ENCODE assay signal across 11 cellular contexts in the genomic region with DNA sequence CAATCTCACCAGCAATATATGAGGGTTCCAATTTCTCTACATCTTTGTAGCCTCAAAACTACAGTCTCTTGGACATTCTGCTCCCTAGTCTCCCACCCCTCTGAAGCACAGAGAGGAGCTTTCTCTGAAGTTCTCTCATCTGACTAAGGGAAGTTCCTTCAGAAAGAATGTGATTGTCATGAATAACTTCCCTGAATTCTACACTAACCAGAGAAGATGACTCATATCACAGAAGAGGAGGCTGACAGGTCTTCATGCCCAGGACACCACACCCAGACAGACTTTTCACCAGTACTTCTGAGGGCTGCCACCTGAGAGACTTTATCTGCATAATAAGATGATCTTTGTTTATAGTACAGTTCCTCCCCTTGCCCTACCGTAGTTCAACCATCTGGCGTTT. TPM values are rescaled to one million over a fixed set of nuclear protein-coding genes. Genes with fewer than 3 reads are reported as not detected.
A peak's percentile ranks its signal among the peaks of the same experiment; 100 is the strongest.
DNase-seq lines count a peak whose midpoint lies in the region; ATAC-seq and TF ChIP-seq lines count a peak whose summit lies in the region.
"Had no signal": no experiment of that assay in that cellular context is flagged by ENCODE, and none has a peak within 500 bp of the region (broad histone marks: within the 10 kb centered on the region; RNA-seq: fewer than 3 reads in every experiment).

No MANE protein-coding gene starts in this region.

- peaks cover 0 to 8% of the 10 kb centered on the region in 2 donors for H3K9me3 ChIP-seq in right atrium auricular region
- H3K9me3 ChIP-seq in PC-3 (ENCODE audit: low read length), result no peaks in the 10 kb centered on the region
- H3K9me3 ChIP-seq in esophagus squamous epithelium, result peaks cover 0 to 9% (median 0%) of the 10 kb centered on the region in 3 donors
- peaks cover 11% of the 10 kb centered on the region for H3K9me3 ChIP-seq in BE2C

- TF ChIP-seq CTCF in right atrium auricular region (IDR thresholded peaks at IDR 0.05) (no peak), PC-3 (conservative IDR thresholded peaks at IDR 0.05; ENCODE audit: low read depth, low read length) (no peak), esophagus squamous epithelium (IDR thresholded peaks at IDR 0.05) (no peak), BE2C (IDR thresholded peaks at IDR 0.05; ENCODE audit: low read depth, low read length) (no peak)

- 36 to 38% methylated on average over 2 of the region's 2 CpGs for WGBS in esophagus squamous epithelium, 2 donors

- DNase-seq in left ventricle myocardium superior (no peak), right atrium auricular region (ENCODE audit: low spot score) (no peak), PC-3 (peak; percentile 81), esophagus squamous epithelium (lab: John Stamatoyannopoulos, UW) (no peak), T-helper 9 cell (no peak), BE2C (no peak)
- DNase-seq: activated CD8-positive, alpha-beta memory T cell treated with anti-CD3 and anti-CD28 coated beads, Interleukin-2, amount 50 U/mL, for 4 hours; NCI-H2081; stimulated activated naive CD8-positive, alpha-beta T cell treated with anti-CD3 and anti-CD28 coated beads, Interleukin-15, amount 100 ng/mL, for 72 hours had no signal

- H3K27me3 ChIP-seq in right atrium auricular region, result no peaks in the 10 kb centered on the region
- no peaks in the 10 kb centered on the region for H3K27me3 ChIP-seq in PC-3 (ENCODE audit: low read length)
- H3K27me3 ChIP-seq in esophagus squamous epithelium, result no peaks in the 10 kb centered on the region
- no peaks in the 10 kb centered on the region for H3K27me3 ChIP-seq in BE2C

- H4K20me1 ChIP-seq in PC-3 (ENCODE audit: low read length), result no peaks in the 10 kb centered on the region

- CTCF ChIA-PET in PC-3 (lab: Charles Lee), result no interaction called here

- ATAC-seq in left ventricle myocardium superior, result peak; percentile 46
- peak; percentile 100 for ATAC-seq in PC-3
- no peak for ATAC-seq in HG03442 (IDR thresholded peaks at IDR 0.05; ENCODE audit: unreplicated experiment)
- no peak for ATAC-seq in HG02938 (IDR thresholded peaks at IDR 0.05; ENCODE audit: unreplicated experiment)
- ATAC-seq: stimulated activated naive CD8-positive, alpha-beta T cell treated with anti-CD3 and anti-CD28 coated beads, Interleukin-15, amount 100 ng/mL, for 72 hours had no signal

- POLR2A ChIA-PET in PC-3 (lab: Charles Lee; ENCODE audit: unreplicated experiment), result no interaction called here

- BruUV-seq in PC-3 (replicated peaks; lab: Mats Ljungman, UMichigan), result no TSS peak

- H3F3A ChIP-seq in PC-3 (ENCODE audit: low read length, unreplicated experiment), result no peaks in the 10 kb centered on the region

- no peaks in the 10 kb centered on the region for H3K79me2 ChIP-seq in PC-3 (ENCODE audit: low read length)

- H2AFZ ChIP-seq in PC-3 (ENCODE audit: low read length), result no peak overlapping the region

- H3K27ac ChIP-seq in right atrium auricular region (no peak overlapping the region), PC-3 (ENCODE audit: low read length) (peak overlapping the region; percentile 24; the same call in 1 of the 2 replicates), esophagus squamous epithelium (peak overlapping the region in 3 of 4 donors; percentile 4 to 55 (median 35))

- intact Hi-C loops in left ventricle myocardium superior (cut with micrococcal nuclease), result no loop called here
- intact Hi-C loops in PC-3 (cut with micrococcal nuclease), result loop anchor here (5.0 kb wide), 1 partner anchor 130 kb away; no protein-coding TSS in a partner anchor
- intact Hi-C loops in esophagus squamous epithelium (cut with DNase I), result no loop called here

- peak overlapping the region; percentile 32 for H3K4me2 ChIP-seq in PC-3 (ENCODE audit: low read length)

- no peak for TF ChIP-seq POLR2A in esophagus squamous epithelium (IDR thresholded peaks at IDR 0.05)

- H3K4me3 ChIP-seq in right atrium auricular region (no peak overlapping the region), PC-3 (ENCODE audit: low read length) (no peak overlapping the region), esophagus squamous epithelium (no peak overlapping the region), BE2C (ENCODE audit: low read depth, low read length) (no peak overlapping the region)

- no peaks in the 10 kb centered on the region for H3K36me3 ChIP-seq in right atrium auricular region
- no peaks in the 10 kb centered on the region for H3K36me3 ChIP-seq in PC-3 (ENCODE audit: low read depth, low read length)
- peaks cover 0 to 9% (median 0%) of the 10 kb centered on the region in 3 donors for H3K36me3 ChIP-seq in esophagus squamous epithelium
- no peaks in the 10 kb centered on the region for H3K36me3 ChIP-seq in BE2C

- H3K9ac ChIP-seq in PC-3 (ENCODE audit: low read length), result no peak overlapping the region

- no peaks in the 10 kb centered on the region for H3K9me2 ChIP-seq in PC-3 (replicated peaks; ENCODE audit: low read length)

- H3K4me1 ChIP-seq in right atrium auricular region (no peaks in the 10 kb centered on the region), PC-3 (ENCODE audit: insufficient read depth, low read length) (peaks cover 11% of the 10 kb centered on the region), esophagus squamous epithelium (peaks cover 0 to 14% (median 3%) of the 10 kb centered on the region in 3 donors), BE2C (no peaks in the 10 kb centered on the region)

RNA-seq across cellular contexts. Expression of gene CDIN1, which starts 52.8 kb away (rescaled TPM):
- total RNA-seq in left ventricle myocardium superior (113 TPM), right atrium auricular region (10 to 100 TPM; 10.3 to 11.9 TPM), PC-3 (2014; rRNA removed) (12.4 and 14.2 TPM in 2 replicates), esophagus squamous epithelium (10 to 100 TPM in 3 of 4 donors, 1 to 10 TPM in 1; 8.3 to 28.4 (median 20.9) TPM)
- polyA plus RNA-seq in BE2C (2012; ENCODE audit: insufficient read depth, insufficient read length, low read depth), result 8.6 TPM

Comparison
In these comparisons a context has a peak if more than half of its experiments do, and no peak if none do; other contexts are left out.
1. ATAC-seq: peak in left ventricle myocardium superior (single experiment) and PC-3 (single experiment); none in HG03442 (single experiment) and HG02938 (single experiment).
2. H3K27ac ChIP-seq: peak in PC-3 (single experiment) and esophagus squamous epithelium (3 of 4); none in right atrium auricular region (0 of 2).